ENCODE assay signal across 25 cellular contexts in genomic region chr4:159447296-159447695, GRCh38.
"Had no signal": no experiment of that assay in that cellular context is flagged by ENCODE, and none has a peak within 500 bp of the region (broad histone marks: within the 10 kb centered on the region; RNA-seq: fewer than 3 reads in every experiment).

No MANE protein-coding gene starts in this region.

- DNase-seq: activated B cell treated with CpG ODN at 0.5 μM for 24 hours; activated CD4-positive, alpha-beta T cell treated with anti-CD3 and anti-CD28 coated beads, Interleukin-2, amount 50 U/mL, for 1 hour; activated CD8-positive, alpha-beta memory T cell treated with anti-CD3 and anti-CD28 coated beads for 24 hours; activated effector memory CD4-positive, alpha-beta T cell treated with Interleukin-2 at 50 U/mL for 16 hours; activated T-cell treated with anti-CD3 and anti-CD28 coated beads, Interleukin-2, amount 50 U/mL, for 4 hours; aorta; cortex of kidney; dermis blood vessel endothelial cell; effector CD4-positive, alpha-beta T cell; esophagus squamous epithelium; foreskin melanocyte; T-helper 1 cell; T-helper 17 cell had no signal

- ATAC-seq: effector memory CD8-positive, alpha-beta T cell had no signal

- H3K4me1 Mint-ChIP-seq: activated B cell treated with CpG ODN at 0.5 μM for 24 hours; activated naive CD4-positive, alpha-beta T cell treated with anti-CD3 and anti-CD28 coated beads, Interleukin-2, amount 50 U/mL, for 24 hours; activated naive CD8-positive, alpha-beta T cell treated with anti-CD3 and anti-CD28 coated beads for 36 hours; activated naive CD8-positive, alpha-beta T cell treated with anti-CD3 and anti-CD28 coated beads, Interleukin-2, amount 50 U/mL, for 24 hours; activated T-helper 17 cell treated with anti-CD3 and anti-CD28 coated beads, Interleukin-2, amount 50 U/mL, for 72 hours; T-helper 17 cell had no signal

- H3K4me3 Mint-ChIP-seq: activated B cell treated with CpG ODN at 0.5 μM for 24 hours; activated CD8-positive, alpha-beta T cell treated with anti-CD3 and anti-CD28 coated beads for 36 hours; activated naive CD4-positive, alpha-beta T cell treated with anti-CD3 and anti-CD28 coated beads for 36 hours; activated naive CD4-positive, alpha-beta T cell treated with anti-CD3 and anti-CD28 coated beads, Interleukin-2, amount 50 U/mL, for 24 hours; activated naive CD8-positive, alpha-beta T cell treated with anti-CD3 and anti-CD28 coated beads for 36 hours; activated naive CD8-positive, alpha-beta T cell treated with anti-CD3 and anti-CD28 coated beads, Interleukin-2, amount 50 U/mL, for 24 hours; activated T-cell treated with anti-CD3 and anti-CD28 coated beads, Interleukin-2, amount 50 U/mL, for 4 hours; activated T-helper 17 cell treated with anti-CD3 and anti-CD28 coated beads, Interleukin-2, amount 50 U/mL, for 72 hours; effector memory CD8-positive, alpha-beta T cell; T-helper 17 cell; T-helper 2 cell treated with Interferon-gamma antibody and Interleukin-4, amounts not matched to agents 5 μg/mL and 100 μg/mL, for 36 hours had no signal

- H3K4me3 ChIP-seq: adrenal gland, esophagus squamous epithelium, gastroesophageal sphincter, heart right ventricle, hepatocyte had no signal

- H3K36me3 Mint-ChIP-seq: activated naive CD4-positive, alpha-beta T cell treated with anti-CD3 and anti-CD28 coated beads, Interleukin-2, amount 50 U/mL, for 24 hours; activated naive CD8-positive, alpha-beta T cell treated with anti-CD3 and anti-CD28 coated beads for 36 hours had no signal

- H3K27ac Mint-ChIP-seq: activated B cell treated with CpG ODN at 0.5 μM for 24 hours; activated CD8-positive, alpha-beta T cell treated with anti-CD3 and anti-CD28 coated beads for 36 hours; activated naive CD4-positive, alpha-beta T cell treated with anti-CD3 and anti-CD28 coated beads for 36 hours; activated naive CD4-positive, alpha-beta T cell treated with anti-CD3 and anti-CD28 coated beads, Interleukin-2, amount 50 U/mL, for 24 hours; activated naive CD8-positive, alpha-beta T cell treated with anti-CD3 and anti-CD28 coated beads for 36 hours; activated naive CD8-positive, alpha-beta T cell treated with anti-CD3 and anti-CD28 coated beads, Interleukin-2, amount 50 U/mL, for 24 hours; activated T-helper 17 cell treated with anti-CD3 and anti-CD28 coated beads, Interleukin-2, amount 50 U/mL, for 72 hours; effector memory CD8-positive, alpha-beta T cell; T-helper 17 cell; T-helper 2 cell treated with Interferon-gamma antibody and Interleukin-4, amounts not matched to agents 5 μg/mL and 100 μg/mL, for 36 hours had no signal

- H3K9me3 Mint-ChIP-seq: activated B cell treated with CpG ODN at 0.5 μM for 24 hours; activated CD8-positive, alpha-beta T cell treated with anti-CD3 and anti-CD28 coated beads for 36 hours; activated naive CD4-positive, alpha-beta T cell treated with anti-CD3 and anti-CD28 coated beads for 36 hours; activated naive CD4-positive, alpha-beta T cell treated with anti-CD3 and anti-CD28 coated beads, Interleukin-2, amount 50 U/mL, for 24 hours; activated naive CD8-positive, alpha-beta T cell treated with anti-CD3 and anti-CD28 coated beads for 36 hours; activated naive CD8-positive, alpha-beta T cell treated with anti-CD3 and anti-CD28 coated beads, Interleukin-2, amount 50 U/mL, for 24 hours; activated T-cell treated with anti-CD3 and anti-CD28 coated beads, Interleukin-2, amount 50 U/mL, for 4 hours; activated T-helper 17 cell treated with anti-CD3 and anti-CD28 coated beads, Interleukin-2, amount 50 U/mL, for 72 hours; effector memory CD8-positive, alpha-beta T cell; T-helper 2 cell treated with Interferon-gamma antibody and Interleukin-4, amounts not matched to agents 5 μg/mL and 100 μg/mL, for 36 hours had no signal
